Comparison of ENCODE assay signal across 10 cellular contexts in genomic region chr4:41597494-41597893, GRCh38. TPM values are rescaled to one million over a fixed set of nuclear protein-coding genes. Genes with fewer than 3 reads are reported as not detected.
"Had no signal": no experiment of that assay in that cellular context is flagged by ENCODE, and none has a peak within 500 bp of the region (broad histone marks: within the 10 kb centered on the region; RNA-seq: fewer than 3 reads in every experiment).

No MANE protein-coding gene starts in this region.

- H3K9me3 Mint-ChIP-seq: GM23338, H9, HFFc6 had no signal

- H3K4me3 ChIP-seq: GM23338, K562 had no signal

- H3K4me2 ChIP-seq: GM23338 had no signal

- H2AFZ ChIP-seq: GM23338 had no signal

- H3K4me3 Mint-ChIP-seq: GM23338, H9, HFFc6 had no signal

- ATAC-seq: GM23338, K562 had no signal

- H3K4me1 Mint-ChIP-seq: GM23338 had no signal

- DNase-seq: H9, HCEC 1CT, HFFc6, IMR-90, KG1 had no signal

- H3K27ac Mint-ChIP-seq: GM23338 had no signal

- FAIRE-seq: H1, H54, HTR-8/SVneo, K562 had no signal

RNA-seq across cellular contexts. Expression of gene LIMCH1, which starts 59.5 kb away (rescaled TPM):
- polyA plus RNA-seq: K562 had no signal
